Comparison of ENCODE assay signal across 1 cellular context in genomic region chr9:133122167-133122550, GRCh38.
TF ChIP-seq lines count a peak whose summit lies in the region.

No MANE protein-coding gene starts in this region.

TF ChIP-seq in GM12878, 131 proteins besides CTCF, POLR2A, EP300 and RAD21 (continued from another document):
- TF ChIP-seq ZBTB33 (IDR thresholded peaks at IDR 0.05), result no peak
- TF ChIP-seq ESRRA (IDR thresholded peaks at IDR 0.05; ENCODE audit: low read length), result no peak
- TF ChIP-seq CREM (IDR thresholded peaks at IDR 0.05; ENCODE audit: low read depth), result no peak
- no peak for TF ChIP-seq IRF5 (IDR thresholded peaks at IDR 0.05; ENCODE audit: borderline replicate concordance)
- TF ChIP-seq USF1 (IDR thresholded peaks at IDR 0.05; ENCODE audit: borderline replicate concordance, extremely low read length, insufficient read depth, low read depth, low read length), result no peak
- TF ChIP-seq MYC (IDR thresholded peaks at IDR 0.05; ENCODE audit: insufficient read depth, insufficient read length, insufficient replicate concordance, low read length, severe bottlenecking), result no peak
- no peak for TF ChIP-seq SPI1 (IDR thresholded peaks at IDR 0.05; ENCODE audit: borderline replicate concordance, insufficient read depth, low read depth, low read length)
- no peak for TF ChIP-seq KDM1A (IDR thresholded peaks at IDR 0.05; ENCODE audit: borderline replicate concordance)
- no peak for TF ChIP-seq SMAD1 (IDR thresholded peaks at IDR 0.05; ENCODE audit: low read depth, partially characterized antibody)
- TF ChIP-seq REST (IDR thresholded peaks at IDR 0.05; ENCODE audit: low read depth, low read length), result no peak
- no peak for TF ChIP-seq IRF3 (IDR thresholded peaks at IDR 0.05)
- no peak for TF ChIP-seq MEF2A (IDR thresholded peaks at IDR 0.05; ENCODE audit: insufficient read depth, low read depth, low read length)
- TF ChIP-seq E2F8 (IDR thresholded peaks at IDR 0.05; ENCODE audit: low read depth, partially characterized antibody), result no peak
- no peak for TF ChIP-seq CBFB (IDR thresholded peaks at IDR 0.05; ENCODE audit: low read depth)
- no peak for TF ChIP-seq CHD2 (IDR thresholded peaks at IDR 0.05; ENCODE audit: borderline replicate concordance, low read depth, low read length)
- no peak for TF ChIP-seq TBL1XR1 (IDR thresholded peaks at IDR 0.05; ENCODE audit: low read depth, low read length)
